ENCODE assay signal across 21 cellular contexts in genomic region chr10:28783089-28783488, GRCh38.
"Had no signal": no experiment of that assay in that cellular context is flagged by ENCODE, and none has a peak within 500 bp of the region (broad histone marks: within the 10 kb centered on the region; RNA-seq: fewer than 3 reads in every experiment).

No MANE protein-coding gene starts in this region.

- H3K27me3 Mint-ChIP-seq: activated CD4-positive, alpha-beta T cell treated with anti-CD3 and anti-CD28 coated beads, Interleukin-2, amount 10 ng/mL, durations not matched to agents 24 days and 14 days had no signal

- ATAC-seq: activated CD8-positive, alpha-beta T cell treated with anti-CD3 and anti-CD28 coated beads, Interleukin-2, amount 10 ng/mL, durations not matched to agents 7 days and 5 days; body of pancreas; foreskin keratinocyte; left lobe of liver; psoas muscle; stimulated activated naive CD8-positive, alpha-beta T cell treated with anti-CD3 and anti-CD28 coated beads, Interleukin-15, Interleukin-2, amounts not matched to agents 100 U/mL and 50 U/mL, for 24 hours had no signal

- H3K4me3 Mint-ChIP-seq: activated CD4-positive, alpha-beta T cell treated with anti-CD3 and anti-CD28 coated beads, Interleukin-2, amount 10 ng/mL, durations not matched to agents 24 days and 14 days; activated CD8-positive, alpha-beta T cell treated with anti-CD3 and anti-CD28 coated beads, Interleukin-2, amount 10 ng/mL, durations not matched to agents 7 days and 5 days; activated T-cell treated with anti-CD3 and anti-CD28 coated beads, Interleukin-2, amount 50 U/mL, for 24 hours had no signal

- H3K27me3 ChIP-seq: body of pancreas, dorsolateral prefrontal cortex, foreskin keratinocyte, sigmoid colon, transverse colon had no signal

- H3K4me1 ChIP-seq: body of pancreas, foreskin keratinocyte, psoas muscle, sigmoid colon, transverse colon had no signal

- H3K9me3 ChIP-seq: body of pancreas, psoas muscle, sigmoid colon, transverse colon had no signal

- H3K4me1 Mint-ChIP-seq: activated CD4-positive, alpha-beta T cell treated with anti-CD3 and anti-CD28 coated beads, Interleukin-2, amount 10 ng/mL, durations not matched to agents 24 days and 14 days had no signal

- H3K4me3 ChIP-seq: body of pancreas, dorsolateral prefrontal cortex, lung, psoas muscle, sigmoid colon, transverse colon had no signal

- H3K9me3 Mint-ChIP-seq: activated CD4-positive, alpha-beta T cell treated with anti-CD3 and anti-CD28 coated beads, Interleukin-2, amount 10 ng/mL, durations not matched to agents 24 days and 14 days; activated T-cell treated with anti-CD3 and anti-CD28 coated beads, Interleukin-2, amount 50 U/mL, for 24 hours; activated T-helper 2 cell treated with anti-CD3 and anti-CD28 coated beads, Interferon-gamma antibody, Interleukin-2, Interleukin-4, amounts not matched to agents 10 μg/mL and 5 μg/mL and 100 μg/mL, durations not matched to agents 14 hours and 24 hours and 36 hours had no signal

- DNase-seq: activated CD4-positive, alpha-beta T cell treated with anti-CD3 and anti-CD28 coated beads, Interleukin-2, amount 10 ng/mL, durations not matched to agents 24 days and 14 days; activated CD8-positive, alpha-beta T cell treated with anti-CD3 and anti-CD28 coated beads, Interleukin-2, amount 10 ng/mL, durations not matched to agents 7 days and 5 days; activated naive CD4-positive, alpha-beta T cell treated with Interleukin-2 at 50 U/mL for 16 hours; activated T-cell treated with anti-CD3 and anti-CD28 coated beads, Interleukin-2, amount 50 U/mL, for 24 hours; body of pancreas; caudate nucleus; dorsolateral prefrontal cortex; foreskin keratinocyte; glutamatergic neuron; hippocampal formation; psoas muscle; sigmoid colon; stimulated activated naive CD8-positive, alpha-beta T cell treated with anti-CD3 and anti-CD28 coated beads, Interleukin-15, Interleukin-2, amounts not matched to agents 100 U/mL and 50 U/mL, for 24 hours; substantia nigra; T-helper 1 cell; T-helper 9 cell; transverse colon had no signal

- H3K27ac ChIP-seq: body of pancreas, dorsolateral prefrontal cortex, epithelial cell of prostate, foreskin keratinocyte, psoas muscle, sigmoid colon, transverse colon had no signal

- H3K36me3 ChIP-seq: sigmoid colon, transverse colon had no signal

- H3K27ac Mint-ChIP-seq: activated CD4-positive, alpha-beta T cell treated with anti-CD3 and anti-CD28 coated beads, Interleukin-2, amount 10 ng/mL, durations not matched to agents 24 days and 14 days; activated CD8-positive, alpha-beta T cell treated with anti-CD3 and anti-CD28 coated beads, Interleukin-2, amount 10 ng/mL, durations not matched to agents 7 days and 5 days; activated T-cell treated with anti-CD3 and anti-CD28 coated beads, Interleukin-2, amount 50 U/mL, for 24 hours; activated T-helper 2 cell treated with anti-CD3 and anti-CD28 coated beads, Interferon-gamma antibody, Interleukin-2, Interleukin-4, amounts not matched to agents 10 μg/mL and 5 μg/mL and 100 μg/mL, durations not matched to agents 14 hours and 24 hours and 36 hours had no signal
